ENCODE assay signal across 8 cellular contexts in genomic region chr17:20009052-20009301, GRCh38. TPM values are rescaled to one million over a fixed set of nuclear protein-coding genes. Genes with fewer than 3 reads are reported as not detected.
DNase-seq lines count a peak whose midpoint lies in the region; ATAC-seq and TF ChIP-seq lines count a peak whose summit lies in the region.

No MANE protein-coding gene starts in this region.

- H3K27ac ChIP-seq in HEK293 (ENCODE audit: extremely low read depth, low read depth, low read length) = peak overlapping the region; percentile 72; the same call in 1 of the 2 replicates
- no peak overlapping the region for H3K27ac ChIP-seq in left lung
- H3K27ac ChIP-seq in thoracic aorta = peak overlapping the region; percentile 71

- ATAC-seq in left lung (no peak), thoracic aorta (ENCODE audit: insufficient number of reproducible peaks, low FRiP score, low read depth) (peak; percentile 24), GM21360 (IDR thresholded peaks at IDR 0.05; ENCODE audit: unreplicated experiment) (no peak)

- peak overlapping the region; percentile 61 for H3K4me3 ChIP-seq in AG10803 (ENCODE audit: low read length)
- peak overlapping the region; percentile 87 for H3K4me3 ChIP-seq in HEK293 (ENCODE audit: low read depth, low read length)
- peak overlapping the region; percentile 48 to 64 for H3K4me3 ChIP-seq in left lung
- peak overlapping the region; percentile 80 for H3K4me3 ChIP-seq in thoracic aorta

- TF ChIP-seq CTCF in AG10803 (conservative IDR thresholded peaks at IDR 0.05; ENCODE audit: low read length) (no peak), HEK293 (tag by site-specific recombination; IDR thresholded peaks at IDR 0.05) (peak; percentile 89), left lung (IDR thresholded peaks at IDR 0.05) (no peak), thoracic aorta (IDR thresholded peaks at IDR 0.05) (no peak)

- POLR2A ChIA-PET in HEK293 (lab: Yijun Ruan, JAX) = interaction anchor here (0.6 to 2.0 kb wide), 6 partner anchors 10 to 213 kb away, joined by 3 to 7 read pairs (median 4); partner anchors contain the start of genes AKAP10 and ULK2

- H3K4me1 ChIP-seq in HEK293 (ENCODE audit: control insufficient read depth, insufficient read depth, low read length) (peaks cover 12% of the 10 kb centered on the region), left lung (peaks cover 7 to 21% of the 10 kb centered on the region in 2 donors), thoracic aorta (ENCODE audit: control insufficient read depth in 1 of 2, low read depth in 2 of 2) (peaks cover 8 to 25% of the 10 kb centered on the region in 2 donors)

- peaks cover 27 to 97% of the 10 kb centered on the region in 2 donors for H3K27me3 ChIP-seq in left lung
- no peaks in the 10 kb centered on the region for H3K27me3 ChIP-seq in thoracic aorta (replicated peaks; ENCODE audit: insufficient read depth)

- CTCF ChIA-PET in HEK293 (lab: Yijun Ruan, JAX) = interaction anchor here (0.6 to 6.3 kb wide), 22 partner anchors 11 to 246 kb away, joined by 3 to 68 read pairs (median 4); partner anchors contain the start of gene AKAP10

- H3K36me3 ChIP-seq in HEK293 (ENCODE audit: control insufficient read depth in 2 of 2, insufficient read depth in 1 of 2, low read length in 2 of 2) = no peaks in the 10 kb centered on the region
- H3K36me3 ChIP-seq in left lung = no peaks in the 10 kb centered on the region
- no peaks in the 10 kb centered on the region for H3K36me3 ChIP-seq in thoracic aorta

- DNase-seq in AG10803 (ENCODE audit: low read depth) = no peak
- peak in 30 of 58 donors; percentile 17 to 82 (median 73) for DNase-seq in anterior cingulate cortex (lab: John Stamatoyannopoulos, UW)
- no peak for DNase-seq in left lung
- no peak for DNase-seq in thoracic aorta (ENCODE audit: low spot score)
- no peak for DNase-seq in stimulated activated CD4-positive, alpha-beta T cell treated with anti-CD3 and anti-CD28 coated beads, Interleukin-4, amount 100 ng/mL, for 4 hours
- no peak for DNase-seq in activated CD4-positive, alpha-beta T cell treated with anti-CD3 and anti-CD28 coated beads for 4 hours

- H3K9me3 ChIP-seq in HEK293 (ENCODE audit: control insufficient read depth, insufficient read depth, low read depth, low read length) (no peaks in the 10 kb centered on the region), left lung (no peaks in the 10 kb centered on the region), thoracic aorta (no peaks in the 10 kb centered on the region)

- intact Hi-C loops in left lung (cut with DNase I) = no loop called here

TF ChIP-seq in HEK293, 187 proteins besides CTCF, POLR2A, EP300 and RAD21 (continues in another document):
- TF ChIP-seq ZNF221 (tag by site-specific recombination; IDR thresholded peaks at IDR 0.05; ENCODE audit: borderline replicate concordance) = no peak
- TF ChIP-seq ZNF600 (tag by site-specific recombination; IDR thresholded peaks at IDR 0.05) = no peak
- TF ChIP-seq HOXA7 (CRISPR knock-in tag; IDR thresholded peaks at IDR 0.05; ENCODE audit: borderline replicate concordance) = no peak
- no peak for TF ChIP-seq ZNF585B (tag by site-specific recombination; IDR thresholded peaks at IDR 0.05)
- no peak for TF ChIP-seq ZNF174 (tag by site-specific recombination; IDR thresholded peaks at IDR 0.05)
- TF ChIP-seq ZFP41 (tag by site-specific recombination; IDR thresholded peaks at IDR 0.05; ENCODE audit: borderline replicate concordance) = no peak
- no peak for TF ChIP-seq MEIS1 (CRISPR knock-in tag; IDR thresholded peaks at IDR 0.05; ENCODE audit: borderline replicate concordance)
- TF ChIP-seq SP3 (tag by site-specific recombination; IDR thresholded peaks at IDR 0.05) = no peak
- TF ChIP-seq ZNF692 (tag by site-specific recombination; IDR thresholded peaks at IDR 0.05) = peak; percentile 66; the same call in 1 of the 2 replicates
- TF ChIP-seq, protein P1, sequence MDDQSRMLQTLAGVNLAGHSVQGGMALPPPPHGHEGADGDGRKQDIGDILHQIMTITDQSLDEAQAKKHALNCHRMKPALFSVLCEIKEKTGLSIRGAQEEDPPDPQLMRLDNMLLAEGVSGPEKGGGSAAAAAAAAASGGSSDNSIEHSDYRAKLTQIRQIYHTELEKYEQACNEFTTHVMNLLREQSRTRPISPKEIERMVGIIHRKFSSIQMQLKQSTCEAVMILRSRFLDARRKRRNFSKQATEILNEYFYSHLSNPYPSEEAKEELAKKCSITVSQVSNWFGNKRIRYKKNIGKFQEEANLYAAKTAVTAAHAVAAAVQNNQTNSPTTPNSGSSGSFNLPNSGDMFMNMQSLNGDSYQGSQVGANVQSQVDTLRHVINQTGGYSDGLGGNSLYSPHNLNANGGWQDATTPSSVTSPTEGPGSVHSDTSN (CRISPR knock-in tag; IDR thresholded peaks at IDR 0.05) = no peak; the same call in 1 of the 2 replicates
- TF ChIP-seq ZBTB48 (tag by site-specific recombination; IDR thresholded peaks at IDR 0.05) = no peak
- no peak for TF ChIP-seq ZNF768 (tag by site-specific recombination; IDR thresholded peaks at IDR 0.05)
- TF ChIP-seq SP7 (tag by site-specific recombination; IDR thresholded peaks at IDR 0.05) = peak; percentile 9; the same call in 1 of the 2 replicates
- TF ChIP-seq, protein P2, sequence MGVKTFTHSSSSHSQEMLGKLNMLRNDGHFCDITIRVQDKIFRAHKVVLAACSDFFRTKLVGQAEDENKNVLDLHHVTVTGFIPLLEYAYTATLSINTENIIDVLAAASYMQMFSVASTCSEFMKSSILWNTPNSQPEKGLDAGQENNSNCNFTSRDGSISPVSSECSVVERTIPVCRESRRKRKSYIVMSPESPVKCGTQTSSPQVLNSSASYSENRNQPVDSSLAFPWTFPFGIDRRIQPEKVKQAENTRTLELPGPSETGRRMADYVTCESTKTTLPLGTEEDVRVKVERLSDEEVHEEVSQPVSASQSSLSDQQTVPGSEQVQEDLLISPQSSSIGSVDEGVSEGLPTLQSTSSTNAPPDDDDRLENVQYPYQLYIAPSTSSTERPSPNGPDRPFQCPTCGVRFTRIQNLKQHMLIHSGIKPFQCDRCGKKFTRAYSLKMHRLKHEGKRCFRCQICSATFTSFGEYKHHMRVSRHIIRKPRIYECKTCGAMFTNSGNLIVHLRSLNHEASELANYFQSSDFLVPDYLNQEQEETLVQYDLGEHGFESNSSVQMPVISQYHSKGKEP (tag by site-specific recombination; IDR thresholded peaks at IDR 0.05) = no peak
- no peak for TF ChIP-seq ZNF423 (tag by site-specific recombination; IDR thresholded peaks at IDR 0.05)
- no peak for TF ChIP-seq ZNF292 (tag by site-specific recombination; IDR thresholded peaks at IDR 0.05; ENCODE audit: borderline replicate concordance, low read depth)
- TF ChIP-seq ZNF670 (tag by site-specific recombination; IDR thresholded peaks at IDR 0.05; ENCODE audit: low read depth) = no peak
- no peak for TF ChIP-seq ZNF10 (tag by site-specific recombination; IDR thresholded peaks at IDR 0.05)
- TF ChIP-seq ZBTB20 (tag by site-specific recombination; IDR thresholded peaks at IDR 0.05) = peak; percentile 86; the same call in 1 of the 2 replicates
- no peak for TF ChIP-seq ZNF184 (tag by site-specific recombination; IDR thresholded peaks at IDR 0.05)
- TF ChIP-seq ZBTB21 (tag by site-specific recombination; IDR thresholded peaks at IDR 0.05) = no peak
- no peak for TF ChIP-seq ZNF561 (tag by site-specific recombination; IDR thresholded peaks at IDR 0.05; ENCODE audit: borderline replicate concordance)
- TF ChIP-seq ZNF830 (tag by site-specific recombination; IDR thresholded peaks at IDR 0.05; ENCODE audit: low read depth) = no peak
- no peak for TF ChIP-seq ZFHX2 (tag by site-specific recombination; conservative IDR thresholded peaks at IDR 0.05)
- TF ChIP-seq KLF7 (tag by site-specific recombination; IDR thresholded peaks at IDR 0.05; ENCODE audit: borderline replicate concordance) = no peak
- TF ChIP-seq, protein P3, sequence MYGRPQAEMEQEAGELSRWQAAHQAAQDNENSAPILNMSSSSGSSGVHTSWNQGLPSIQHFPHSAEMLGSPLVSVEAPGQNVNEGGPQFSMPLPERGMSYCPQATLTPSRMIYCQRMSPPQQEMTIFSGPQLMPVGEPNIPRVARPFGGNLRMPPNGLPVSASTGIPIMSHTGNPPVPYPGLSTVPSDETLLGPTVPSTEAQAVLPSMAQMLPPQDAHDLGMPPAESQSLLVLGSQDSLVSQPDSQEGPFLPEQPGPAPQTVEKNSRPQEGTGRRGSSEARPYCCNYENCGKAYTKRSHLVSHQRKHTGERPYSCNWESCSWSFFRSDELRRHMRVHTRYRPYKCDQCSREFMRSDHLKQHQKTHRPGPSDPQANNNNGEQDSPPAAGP (tag by site-specific recombination; IDR thresholded peaks at IDR 0.05) = peak; percentile 9; the same call in 1 of the 2 replicates
- TF ChIP-seq, protein P4, sequence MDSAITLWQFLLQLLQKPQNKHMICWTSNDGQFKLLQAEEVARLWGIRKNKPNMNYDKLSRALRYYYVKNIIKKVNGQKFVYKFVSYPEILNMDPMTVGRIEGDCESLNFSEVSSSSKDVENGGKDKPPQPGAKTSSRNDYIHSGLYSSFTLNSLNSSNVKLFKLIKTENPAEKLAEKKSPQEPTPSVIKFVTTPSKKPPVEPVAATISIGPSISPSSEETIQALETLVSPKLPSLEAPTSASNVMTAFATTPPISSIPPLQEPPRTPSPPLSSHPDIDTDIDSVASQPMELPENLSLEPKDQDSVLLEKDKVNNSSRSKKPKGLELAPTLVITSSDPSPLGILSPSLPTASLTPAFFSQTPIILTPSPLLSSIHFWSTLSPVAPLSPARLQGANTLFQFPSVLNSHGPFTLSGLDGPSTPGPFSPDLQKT (IDR thresholded peaks at IDR 0.05; ENCODE audit: borderline replicate concordance, low read depth, low read length) = no peak
- TF ChIP-seq IKZF3 (tag by site-specific recombination; IDR thresholded peaks at IDR 0.05) = no peak
- TF ChIP-seq SETDB1 (IDR thresholded peaks at IDR 0.05; ENCODE audit: insufficient read length, low read length) = no peak

RNA-seq across cellular contexts. Expression of gene SPECC1, which starts 0.2 kb away (rescaled TPM):
- total RNA-seq in left lung = 10 to 100 TPM; 25.2 to 38.3 TPM
- 10 to 100 TPM; 89.8 to 91.9 TPM for total RNA-seq in thoracic aorta

RNA-seq across cellular contexts. Expression of gene AKAP10, which starts 31.3 kb away (rescaled TPM):
- total RNA-seq in left lung (10 to 100 TPM; 32.7 to 35.2 TPM), thoracic aorta (10 to 100 TPM; 29.6 to 48.5 TPM)

Comparison
In these comparisons a context has a peak if more than half of its experiments do, and no peak if none do; other contexts are left out.
1. DNase-seq: peak in anterior cingulate cortex (30 of 58); none in AG10803 (single experiment), left lung (0 of 2), thoracic aorta (single experiment), stimulated activated CD4-positive, alpha-beta T cell treated with anti-CD3 and anti-CD28 coated beads, Interleukin-4, amount 100 ng/mL, for 4 hours (0 of 2) and activated CD4-positive, alpha-beta T cell treated with anti-CD3 and anti-CD28 coated beads for 4 hours (0 of 2).
2. H3K27ac ChIP-seq: peak in HEK293 (single experiment) and thoracic aorta (2 of 2); none in left lung (0 of 2).
3. Peak in every context shown above with its lines, with median percentiles within 50 percentile points of each other: H3K4me3 ChIP-seq.